In genomic region chr11:2975594-2975993, GRCh38 we compare ENCODE assay signal across 9 cellular contexts. TPM values are rescaled to one million over a fixed set of nuclear protein-coding genes. Genes with fewer than 3 reads are reported as not detected.
DNase-seq lines count a peak whose midpoint lies in the region; ATAC-seq and TF ChIP-seq lines count a peak whose summit lies in the region.
"Had no signal": no experiment of that assay in that cellular context is flagged by ENCODE, and none has a peak within 500 bp of the region (broad histone marks: within the 10 kb centered on the region; RNA-seq: fewer than 3 reads in every experiment).

No MANE protein-coding gene starts in this region.

- H3K27ac ChIP-seq in esophagus muscularis mucosa (replicated peaks in 1 of 4), result no peak overlapping the region

- intact Hi-C loops in esophagus muscularis mucosa (cut with DNase I), result no loop called here

- H3K9me3 Mint-ChIP-seq in neural crest cell, result no peaks in the 10 kb centered on the region
- H3K9me3 Mint-ChIP-seq: T-helper 1 cell treated with Interleukin-12 subunit alpha and Interleukin-12 subunit beta and Interleukin-4 antibody, amounts not matched to agents 30 μg/mL and 1 μg/mL, for 36 hours had no signal

- no peak for TF ChIP-seq POLR2A in esophagus muscularis mucosa (IDR thresholded peaks at IDR 0.05; ENCODE audit: low read depth)

- H3K4me1 Mint-ChIP-seq in neural crest cell, result no peaks in the 10 kb centered on the region

- H3K36me3 Mint-ChIP-seq in neural crest cell (ENCODE audit: low read depth), result peaks cover 13% of the 10 kb centered on the region

- no peak for TF ChIP-seq EP300 in esophagus muscularis mucosa (IDR thresholded peaks at IDR 0.05)

- no peak overlapping the region for H3K4me3 Mint-ChIP-seq in neural crest cell
- H3K4me3 Mint-ChIP-seq: T-helper 1 cell treated with Interleukin-12 subunit alpha and Interleukin-12 subunit beta and Interleukin-4 antibody, amounts not matched to agents 30 μg/mL and 1 μg/mL, for 36 hours had no signal

- peaks cover 84% of the 10 kb centered on the region for H3K36me3 ChIP-seq in Loucy (ENCODE audit: insufficient read depth, low read length)
- H3K36me3 ChIP-seq in esophagus muscularis mucosa, result peaks cover 67 to 91% (median 79%) of the 10 kb centered on the region in 4 donors

- H3K9me3 ChIP-seq in Loucy (ENCODE audit: insufficient read depth, low read depth, low read length), result no peaks in the 10 kb centered on the region
- no peaks in the 10 kb centered on the region for H3K9me3 ChIP-seq in esophagus muscularis mucosa

- no peaks in the 10 kb centered on the region for H3K27me3 ChIP-seq in Loucy (ENCODE audit: insufficient read depth, low read length, poor library complexity, severe bottlenecking)
- no peaks in the 10 kb centered on the region for H3K27me3 ChIP-seq in esophagus muscularis mucosa

- no peak overlapping the region for H3K4me2 ChIP-seq in Loucy (ENCODE audit: low read depth, low read length, poor library complexity, severe bottlenecking)

- H3K27me3 Mint-ChIP-seq in neural crest cell (ENCODE audit: low read depth), result no peaks in the 10 kb centered on the region

- H3K9me2 ChIP-seq in Loucy (replicated peaks; ENCODE audit: low read depth, low read length), result no peaks in the 10 kb centered on the region

- H2AFZ ChIP-seq in Loucy (ENCODE audit: low read length), result no peak overlapping the region

- peaks cover 82% of the 10 kb centered on the region for H4K20me1 ChIP-seq in Loucy (ENCODE audit: insufficient read depth, low read length, poor library complexity, severe bottlenecking)

- H3K9ac ChIP-seq in Loucy (ENCODE audit: low read depth, low read length, poor library complexity, severe bottlenecking), result no peak overlapping the region

- H3K4me3 ChIP-seq in Loucy (ENCODE audit: low read length, poor library complexity, severe bottlenecking) (no peak overlapping the region), esophagus muscularis mucosa (no peak overlapping the region)

- H3K27ac Mint-ChIP-seq in neural crest cell (ENCODE audit: unreplicated experiment), result no peak overlapping the region
- H3K27ac Mint-ChIP-seq: T-helper 1 cell treated with Interleukin-12 subunit alpha and Interleukin-12 subunit beta and Interleukin-4 antibody, amounts not matched to agents 30 μg/mL and 1 μg/mL, for 36 hours had no signal

- DNase-seq in GM10266 (ENCODE audit: extremely low spot score) (peak; percentile 27), esophagus muscularis mucosa (ENCODE audit: extremely low spot score) (no peak), neural crest cell (ENCODE audit: low read depth, low spot score) (no peak), NCI-H524 treated with DMSO at 0.1 percent for 48 hours (lab: John Stamatoyannopoulos, UW) (no peak)
- peak; percentile 32 to 40 for DNase-seq in activated CD4-positive, alpha-beta T cell treated with anti-CD3 and anti-CD28 coated beads, Interleukin-2, amount 50 U/mL, for 4 hours

- TF ChIP-seq CTCF in GM10266 (IDR thresholded peaks at IDR 0.05; ENCODE audit: control insufficient read depth, insufficient read depth, low read depth, missing control alignments), result peak; percentile 61
- peak; percentile 64 for TF ChIP-seq CTCF in Loucy (conservative IDR thresholded peaks at IDR 0.05; ENCODE audit: low read length)
- peak; percentile 16 to 40 (median 37) for TF ChIP-seq CTCF in esophagus muscularis mucosa (IDR thresholded peaks at IDR 0.05)
- TF ChIP-seq CTCF in neural crest cell (conservative IDR thresholded peaks at IDR 0.05), result peak; percentile 58

- H3K79me2 ChIP-seq in Loucy (ENCODE audit: insufficient read depth, low read length), result peaks cover 78% of the 10 kb centered on the region

- ATAC-seq in HG03135 (IDR thresholded peaks at IDR 0.05; ENCODE audit: unreplicated experiment), result no peak

- no peaks in the 10 kb centered on the region for H3F3A ChIP-seq in Loucy (ENCODE audit: low read depth)

- no peaks in the 10 kb centered on the region for H3K4me1 ChIP-seq in Loucy (ENCODE audit: insufficient read depth, low read length, poor library complexity, severe bottlenecking)
- peaks cover 0 to 10% (median 5%) of the 10 kb centered on the region in 4 donors for H3K4me1 ChIP-seq in esophagus muscularis mucosa

- 73% methylated on average over 4 of the region's 4 CpGs for WGBS in esophagus muscularis mucosa

RNA-seq across cellular contexts. Expression of gene NAP1L4, which starts 16.5 kb away (rescaled TPM):
- total RNA-seq in esophagus muscularis mucosa (100 to 1,000 TPM in 3 of 4 donors, 10 to 100 TPM in 1; 90.0 to 148 (median 125) TPM), neural crest cell (219 and 224 TPM in 2 replicates)

RNA-seq across cellular contexts. Expression of gene PHLDA2, which starts 46.4 kb away (rescaled TPM):
- total RNA-seq in esophagus muscularis mucosa (1 to 10 TPM in 2 of 4 donors, under 1 TPM in 2; 0.83 to 2.3 (median 1.3) TPM), neural crest cell (1.1 and 1.6 TPM in 2 replicates)
- total RNA-seq: skeletal muscle tissue had no signal

Comparison
In these comparisons a context has a peak if more than half of its experiments do, and no peak if none do; other contexts are left out.
1. DNase-seq: peak in GM10266 (single experiment) and activated CD4-positive, alpha-beta T cell treated with anti-CD3 and anti-CD28 coated beads, Interleukin-2, amount 50 U/mL, for 4 hours (2 of 2); none in esophagus muscularis mucosa (single experiment), neural crest cell (single experiment) and NCI-H524 treated with DMSO at 0.1 percent for 48 hours (single experiment).
2. Peak in every context shown above with its lines, with median percentiles within 50 percentile points of each other: CTCF ChIP-seq.